ENCODE assay signal across 1 cellular context in genomic region chr11:119106564-119107537, GRCh38.
TF ChIP-seq lines count a peak whose summit lies in the region.

TSS of gene C2CD2L (plus strand) at chr11:119107344. CDS start at chr11:119107742, 398 bp downstream.

TF ChIP-seq in K562, 482 proteins besides CTCF, POLR2A, EP300 and RAD21 (continued from another document and continues in another):
- TF ChIP-seq, protein P1, sequence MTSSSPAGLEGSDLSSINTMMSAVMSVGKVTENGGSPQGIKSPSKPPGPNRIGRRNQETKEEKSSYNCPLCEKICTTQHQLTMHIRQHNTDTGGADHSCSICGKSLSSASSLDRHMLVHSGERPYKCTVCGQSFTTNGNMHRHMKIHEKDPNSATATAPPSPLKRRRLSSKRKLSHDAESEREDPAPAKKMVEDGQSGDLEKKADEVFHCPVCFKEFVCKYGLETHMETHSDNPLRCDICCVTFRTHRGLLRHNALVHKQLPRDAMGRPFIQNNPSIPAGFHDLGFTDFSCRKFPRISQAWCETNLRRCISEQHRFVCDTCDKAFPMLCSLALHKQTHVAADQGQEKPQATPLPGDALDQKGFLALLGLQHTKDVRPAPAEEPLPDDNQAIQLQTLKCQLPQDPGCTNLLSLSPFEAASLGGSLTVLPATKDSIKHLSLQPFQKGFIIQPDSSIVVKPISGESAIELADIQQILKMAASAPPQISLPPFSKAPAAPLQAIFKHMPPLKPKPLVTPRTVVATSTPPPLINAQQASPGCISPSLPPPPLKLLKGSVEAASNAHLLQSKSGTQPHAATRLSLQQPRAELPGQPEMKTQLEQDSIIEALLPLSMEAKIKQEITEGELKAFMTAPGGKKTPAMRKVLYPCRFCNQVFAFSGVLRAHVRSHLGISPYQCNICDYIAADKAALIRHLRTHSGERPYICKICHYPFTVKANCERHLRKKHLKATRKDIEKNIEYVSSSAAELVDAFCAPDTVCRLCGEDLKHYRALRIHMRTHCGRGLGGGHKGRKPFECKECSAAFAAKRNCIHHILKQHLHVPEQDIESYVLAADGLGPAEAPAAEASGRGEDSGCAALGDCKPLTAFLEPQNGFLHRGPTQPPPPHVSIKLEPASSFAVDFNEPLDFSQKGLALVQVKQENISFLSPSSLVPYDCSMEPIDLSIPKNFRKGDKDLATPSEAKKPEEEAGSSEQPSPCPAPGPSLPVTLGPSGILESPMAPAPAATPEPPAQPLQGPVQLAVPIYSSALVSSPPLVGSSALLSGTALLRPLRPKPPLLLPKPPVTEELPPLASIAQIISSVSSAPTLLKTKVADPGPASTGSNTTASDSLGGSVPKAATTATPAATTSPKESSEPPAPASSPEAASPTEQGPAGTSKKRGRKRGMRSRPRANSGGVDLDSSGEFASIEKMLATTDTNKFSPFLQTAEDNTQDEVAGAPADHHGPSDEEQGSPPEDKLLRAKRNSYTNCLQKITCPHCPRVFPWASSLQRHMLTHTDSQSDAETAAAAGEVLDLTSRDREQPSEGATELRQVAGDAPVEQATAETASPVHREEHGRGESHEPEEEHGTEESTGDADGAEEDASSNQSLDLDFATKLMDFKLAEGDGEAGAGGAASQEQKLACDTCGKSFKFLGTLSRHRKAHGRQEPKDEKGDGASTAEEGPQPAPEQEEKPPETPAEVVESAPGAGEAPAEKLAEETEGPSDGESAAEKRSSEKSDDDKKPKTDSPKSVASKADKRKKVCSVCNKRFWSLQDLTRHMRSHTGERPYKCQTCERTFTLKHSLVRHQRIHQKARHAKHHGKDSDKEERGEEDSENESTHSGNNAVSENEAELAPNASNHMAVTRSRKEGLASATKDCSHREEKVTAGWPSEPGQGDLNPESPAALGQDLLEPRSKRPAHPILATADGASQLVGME (CRISPR knock-in tag; IDR thresholded peaks at IDR 0.05): no peak
- TF ChIP-seq ZNF707 (CRISPR knock-in tag; conservative IDR thresholded peaks at IDR 0.05) (no peak), NR0B1 (IDR thresholded peaks at IDR 0.05; ENCODE audit: partially characterized antibody) (no peak), MLX (CRISPR knock-in tag; conservative IDR thresholded peaks at IDR 0.05) (no peak), THAP12 (CRISPR knock-in tag; IDR thresholded peaks at IDR 0.05) (no peak), ZNF561 (CRISPR knock-in tag; conservative IDR thresholded peaks at IDR 0.05) (no peak), ARID1B (IDR thresholded peaks at IDR 0.05) (peak; percentile 74), NBN (IDR thresholded peaks at IDR 0.05; ENCODE audit: low read depth) (peak; percentile 91), DNMT1 (IDR thresholded peaks at IDR 0.05) (0 out of 2 replicates have a peak, but pooled peaks have one; percentile 31), NCOR1 (IDR thresholded peaks at IDR 0.05) (peak; percentile 30; the same call in 1 of the 2 replicates), PHF8 (IDR thresholded peaks at IDR 0.05; ENCODE audit: borderline replicate concordance, low read length) (peak; percentile 63; the same call in 1 of the 2 replicates), CCNT2 (IDR thresholded peaks at IDR 0.05; ENCODE audit: borderline replicate concordance, extremely low read depth, insufficient read length, low read depth, low read length) (peak; percentile 72), PKNOX1 (IDR thresholded peaks at IDR 0.05) (peak; percentile 61; the same call in 1 of the 2 replicates), PHF20 (IDR thresholded peaks at IDR 0.05; ENCODE audit: partially characterized antibody) (peak; percentile 73), SMARCA4 (IDR thresholded peaks at IDR 0.05) (peak; percentile 50; the same call in 1 of the 2 replicates), ZEB2 (IDR thresholded peaks at IDR 0.05) (peak; percentile 49; the same call in 1 of the 2 replicates), KDM1A (IDR thresholded peaks at IDR 0.05) (no peak), STAT5B (CRISPR knock-in tag; IDR thresholded peaks at IDR 0.05) (no peak), POLR2AphosphoS5 (IDR thresholded peaks at IDR 0.05; ENCODE audit: control insufficient read depth, insufficient read depth, low read depth, low read length) (peak; percentile 60), TBL1XR1 (IDR thresholded peaks at IDR 0.05; ENCODE audit: low read length in 2 of 2) (peak in 1 of 2 experiments; percentile 33; a peak in 1 of 4 replicates), CCAR2 (IDR thresholded peaks at IDR 0.05; ENCODE audit: low read depth, low read length) (no peak), CHD4 (IDR thresholded peaks at IDR 0.05; ENCODE audit: insufficient read depth, insufficient replicate concordance, low read depth, low read length, poor library complexity, severe bottlenecking) (no peak), GABPB2 (CRISPR knock-in tag; conservative IDR thresholded peaks at IDR 0.05) (no peak), L3MBTL2 (IDR thresholded peaks at IDR 0.05) (peak; percentile 81), HMG20A (CRISPR knock-in tag; conservative IDR thresholded peaks at IDR 0.05) (no peak), ZKSCAN1 (IDR thresholded peaks at IDR 0.05; ENCODE audit: low read depth, low read length) (no peak), ADNP (tag; IDR thresholded peaks at IDR 0.05) (no peak), NCOA6 (IDR thresholded peaks at IDR 0.05) (no peak), NONO (IDR thresholded peaks at IDR 0.05; ENCODE audit: low read depth in 2 of 2, low read length in 1 of 2) (0 out of 4 replicates have a peak, but pooled peaks have one; percentile 4 to 40), FOXM1 (IDR thresholded peaks at IDR 0.05; ENCODE audit: low read depth) (peak; percentile 51; the same call in 1 of the 2 replicates), FOXM1 (CRISPR knock-in tag; IDR thresholded peaks at IDR 0.05; ENCODE audit: low read depth) (no peak), ZNF444 (CRISPR knock-in tag; IDR thresholded peaks at IDR 0.05) (no peak), JUND (IDR thresholded peaks at IDR 0.05; ENCODE audit: borderline replicate concordance, low read depth, low read length) (peak; percentile 5; the same call in 1 of the 2 replicates), JUND (tag; IDR thresholded peaks at IDR 0.05; ENCODE audit: borderline replicate concordance, low read depth, low read length) (peak; percentile 42; the same call in 2 of the 3 replicates), ZBTB34 (CRISPR knock-in tag; IDR thresholded peaks at IDR 0.05) (no peak), DPF2 (IDR thresholded peaks at IDR 0.05) (peak; percentile 85), BRD9 (IDR thresholded peaks at IDR 0.05; ENCODE audit: low read depth, partially characterized antibody) (peak; percentile 86), NFRKB (IDR thresholded peaks at IDR 0.05; ENCODE audit: low read depth) (peak; percentile 68; the same call in 1 of the 2 replicates)
- TF ChIP-seq, protein P2, sequence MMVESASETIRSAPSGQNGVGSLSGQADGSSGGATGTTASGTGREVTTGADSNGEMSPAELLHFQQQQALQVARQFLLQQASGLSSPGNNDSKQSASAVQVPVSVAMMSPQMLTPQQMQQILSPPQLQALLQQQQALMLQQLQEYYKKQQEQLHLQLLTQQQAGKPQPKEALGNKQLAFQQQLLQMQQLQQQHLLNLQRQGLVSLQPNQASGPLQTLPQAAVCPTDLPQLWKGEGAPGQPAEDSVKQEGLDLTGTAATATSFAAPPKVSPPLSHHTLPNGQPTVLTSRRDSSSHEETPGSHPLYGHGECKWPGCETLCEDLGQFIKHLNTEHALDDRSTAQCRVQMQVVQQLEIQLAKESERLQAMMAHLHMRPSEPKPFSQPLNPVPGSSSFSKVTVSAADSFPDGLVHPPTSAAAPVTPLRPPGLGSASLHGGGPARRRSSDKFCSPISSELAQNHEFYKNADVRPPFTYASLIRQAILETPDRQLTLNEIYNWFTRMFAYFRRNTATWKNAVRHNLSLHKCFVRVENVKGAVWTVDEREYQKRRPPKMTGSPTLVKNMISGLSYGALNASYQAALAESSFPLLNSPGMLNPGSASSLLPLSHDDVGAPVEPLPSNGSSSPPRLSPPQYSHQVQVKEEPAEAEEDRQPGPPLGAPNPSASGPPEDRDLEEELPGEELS (CRISPR knock-in tag; IDR thresholded peaks at IDR 0.05; ENCODE audit: borderline replicate concordance): peak; percentile 43; the same call in 1 of the 2 replicates
- TF ChIP-seq, protein P3, sequence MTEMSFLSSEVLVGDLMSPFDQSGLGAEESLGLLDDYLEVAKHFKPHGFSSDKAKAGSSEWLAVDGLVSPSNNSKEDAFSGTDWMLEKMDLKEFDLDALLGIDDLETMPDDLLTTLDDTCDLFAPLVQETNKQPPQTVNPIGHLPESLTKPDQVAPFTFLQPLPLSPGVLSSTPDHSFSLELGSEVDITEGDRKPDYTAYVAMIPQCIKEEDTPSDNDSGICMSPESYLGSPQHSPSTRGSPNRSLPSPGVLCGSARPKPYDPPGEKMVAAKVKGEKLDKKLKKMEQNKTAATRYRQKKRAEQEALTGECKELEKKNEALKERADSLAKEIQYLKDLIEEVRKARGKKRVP (CRISPR knock-in tag; IDR thresholded peaks at IDR 0.05): peak; percentile 50; the same call in 1 of the 2 replicates
- TF ChIP-seq, protein P4, sequence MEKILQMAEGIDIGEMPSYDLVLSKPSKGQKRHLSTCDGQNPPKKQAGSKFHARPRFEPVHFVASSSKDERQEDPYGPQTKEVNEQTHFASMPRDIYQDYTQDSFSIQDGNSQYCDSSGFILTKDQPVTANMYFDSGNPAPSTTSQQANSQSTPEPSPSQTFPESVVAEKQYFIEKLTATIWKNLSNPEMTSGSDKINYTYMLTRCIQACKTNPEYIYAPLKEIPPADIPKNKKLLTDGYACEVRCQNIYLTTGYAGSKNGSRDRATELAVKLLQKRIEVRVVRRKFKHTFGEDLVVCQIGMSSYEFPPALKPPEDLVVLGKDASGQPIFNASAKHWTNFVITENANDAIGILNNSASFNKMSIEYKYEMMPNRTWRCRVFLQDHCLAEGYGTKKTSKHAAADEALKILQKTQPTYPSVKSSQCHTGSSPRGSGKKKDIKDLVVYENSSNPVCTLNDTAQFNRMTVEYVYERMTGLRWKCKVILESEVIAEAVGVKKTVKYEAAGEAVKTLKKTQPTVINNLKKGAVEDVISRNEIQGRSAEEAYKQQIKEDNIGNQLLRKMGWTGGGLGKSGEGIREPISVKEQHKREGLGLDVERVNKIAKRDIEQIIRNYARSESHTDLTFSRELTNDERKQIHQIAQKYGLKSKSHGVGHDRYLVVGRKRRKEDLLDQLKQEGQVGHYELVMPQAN (IDR thresholded peaks at IDR 0.05; ENCODE audit: borderline replicate concordance): peak; percentile 17; the same call in 1 of the 2 replicates
- TF ChIP-seq, protein P5, sequence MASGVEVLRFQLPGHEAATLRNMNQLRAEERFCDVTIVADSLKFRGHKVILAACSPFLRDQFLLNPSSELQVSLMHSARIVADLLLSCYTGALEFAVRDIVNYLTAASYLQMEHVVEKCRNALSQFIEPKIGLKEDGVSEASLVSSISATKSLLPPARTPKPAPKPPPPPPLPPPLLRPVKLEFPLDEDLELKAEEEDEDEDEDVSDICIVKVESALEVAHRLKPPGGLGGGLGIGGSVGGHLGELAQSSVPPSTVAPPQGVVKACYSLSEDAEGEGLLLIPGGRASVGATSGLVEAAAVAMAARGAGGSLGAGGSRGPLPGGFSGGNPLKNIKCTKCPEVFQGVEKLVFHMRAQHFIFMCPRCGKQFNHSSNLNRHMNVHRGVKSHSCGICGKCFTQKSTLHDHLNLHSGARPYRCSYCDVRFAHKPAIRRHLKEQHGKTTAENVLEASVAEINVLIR (CRISPR knock-in tag; IDR thresholded peaks at IDR 0.05): no peak
